In the genomic region with DNA sequence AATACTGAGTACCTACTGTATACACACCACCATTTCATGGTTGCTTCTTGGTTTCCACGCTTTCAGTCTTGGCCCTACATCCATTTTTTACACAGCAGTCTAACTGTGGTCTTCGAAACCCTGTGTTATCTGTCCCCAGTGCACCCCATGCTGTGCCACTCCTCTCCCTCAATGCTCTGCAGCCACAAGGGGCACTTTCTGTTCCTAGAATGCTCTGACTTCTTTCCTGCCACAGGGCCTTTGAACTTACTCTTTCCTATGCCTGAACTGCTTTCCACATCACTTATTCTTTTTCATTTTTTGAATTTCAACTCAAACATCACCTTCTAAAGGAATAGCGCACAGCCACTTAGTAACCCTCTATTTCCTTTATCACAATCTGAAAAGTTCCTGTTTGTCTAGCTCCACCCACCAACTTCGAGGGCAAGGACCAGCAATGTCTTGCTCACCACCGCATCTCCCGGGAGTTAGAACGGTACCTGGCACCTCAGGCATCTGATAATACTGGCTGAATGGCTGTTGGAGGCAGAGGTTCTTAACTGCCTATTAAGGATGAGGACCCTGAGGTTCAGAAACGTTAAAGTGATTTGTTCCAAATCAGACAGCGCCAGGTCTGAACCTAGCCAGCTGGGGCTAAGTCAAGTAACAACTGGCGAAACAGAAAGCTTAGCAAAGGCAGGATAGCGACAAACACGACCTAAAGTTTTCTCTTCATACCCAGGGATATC, we compare ENCODE assay signal across 1 cellular context.
TF ChIP-seq lines count a peak whose summit lies in the region.

No MANE protein-coding gene starts in this region.

TF ChIP-seq in endothelial cell of umbilical vein, 7 proteins besides CTCF, POLR2A, EP300 and RAD21:
- TF ChIP-seq, protein P1, sequence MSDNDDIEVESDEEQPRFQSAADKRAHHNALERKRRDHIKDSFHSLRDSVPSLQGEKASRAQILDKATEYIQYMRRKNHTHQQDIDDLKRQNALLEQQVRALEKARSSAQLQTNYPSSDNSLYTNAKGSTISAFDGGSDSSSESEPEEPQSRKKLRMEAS (IDR thresholded peaks at IDR 0.05; ENCODE audit: insufficient read depth, insufficient read length) = no peak
- TF ChIP-seq EZH2 (IDR thresholded peaks at IDR 0.05; ENCODE audit: borderline replicate concordance, low read depth, low read length, severe bottlenecking) (no peak), FOS (IDR thresholded peaks at IDR 0.05; ENCODE audit: borderline replicate concordance, insufficient read depth, low read length) (no peak), MYC (IDR thresholded peaks at IDR 0.05; ENCODE audit: low read depth, low read length) (no peak), JUN (IDR thresholded peaks at IDR 0.05; ENCODE audit: borderline replicate concordance, insufficient read depth, insufficient read length, low read depth) (no peak), GATA2 (IDR thresholded peaks at IDR 0.05; ENCODE audit: insufficient read depth, insufficient read length, low read depth, low read length) (no peak), POLR2AphosphoS5 (IDR thresholded peaks at IDR 0.05; ENCODE audit: insufficient read depth, low read depth, low read length) (no peak)
TF ChIP-seq in endothelial cell of umbilical vein: peak in this region for 0.
